Comparison of ENCODE assay signal across 1 cellular context in the genomic region with DNA sequence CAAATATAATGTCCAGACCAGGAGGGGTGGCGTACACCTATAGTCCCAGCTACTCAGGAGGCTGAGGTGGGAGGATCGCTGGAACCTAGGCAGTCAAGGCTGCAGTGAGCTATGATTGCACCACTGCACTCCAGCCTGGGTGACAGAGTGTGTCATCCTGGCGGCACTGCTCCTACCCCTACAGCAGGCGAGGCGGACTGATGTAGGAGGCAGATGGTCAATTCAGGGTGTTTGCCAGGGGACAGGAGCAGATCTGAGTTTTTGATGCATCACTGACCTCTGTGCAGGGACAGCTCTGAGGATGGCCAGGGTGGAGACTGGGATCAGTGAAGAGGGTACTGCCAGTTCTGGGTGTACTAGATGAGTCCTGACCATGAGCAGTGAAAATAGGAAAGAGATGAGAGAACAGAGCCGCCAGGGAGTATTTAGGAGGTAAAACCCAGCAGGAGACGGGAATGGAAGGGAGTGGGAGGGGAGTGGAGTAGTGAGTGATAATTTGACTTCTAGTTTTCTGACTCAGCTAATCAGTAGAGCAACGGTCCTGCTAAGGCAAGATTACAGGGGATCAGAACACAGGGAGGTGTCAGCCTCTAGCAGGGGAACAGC.
TF ChIP-seq lines count a peak whose summit lies in the region.

No MANE protein-coding gene starts in this region.

TF ChIP-seq in K562, 482 proteins besides CTCF, POLR2A, EP300 and RAD21 (continued from another document and continues in another):
- TF ChIP-seq, protein P1, sequence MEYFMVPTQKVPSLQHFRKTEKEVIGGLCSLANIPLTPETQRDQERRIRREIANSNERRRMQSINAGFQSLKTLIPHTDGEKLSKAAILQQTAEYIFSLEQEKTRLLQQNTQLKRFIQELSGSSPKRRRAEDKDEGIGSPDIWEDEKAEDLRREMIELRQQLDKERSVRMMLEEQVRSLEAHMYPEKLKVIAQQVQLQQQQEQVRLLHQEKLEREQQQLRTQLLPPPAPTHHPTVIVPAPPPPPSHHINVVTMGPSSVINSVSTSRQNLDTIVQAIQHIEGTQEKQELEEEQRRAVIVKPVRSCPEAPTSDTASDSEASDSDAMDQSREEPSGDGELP (CRISPR knock-in tag; IDR thresholded peaks at IDR 0.05; ENCODE audit: borderline replicate concordance), result peak; percentile 47; the same call in 1 of the 2 replicates
- TF ChIP-seq FOXM1 (IDR thresholded peaks at IDR 0.05; ENCODE audit: low read depth), result peak; percentile 54; the same call in 1 of the 2 replicates
- no peak for TF ChIP-seq FOXM1 (CRISPR knock-in tag; IDR thresholded peaks at IDR 0.05; ENCODE audit: low read depth)
- TF ChIP-seq ZBTB7A (IDR thresholded peaks at IDR 0.05; ENCODE audit: borderline replicate concordance, control insufficient read depth, low read depth, low read length), result no peak
- peak; percentile 87 for TF ChIP-seq SMARCB1 (IDR thresholded peaks at IDR 0.05; ENCODE audit: insufficient read length, low read depth)
- TF ChIP-seq ZNF134 (CRISPR knock-in tag; conservative IDR thresholded peaks at IDR 0.05), result peak; percentile 51
- TF ChIP-seq, protein P2, sequence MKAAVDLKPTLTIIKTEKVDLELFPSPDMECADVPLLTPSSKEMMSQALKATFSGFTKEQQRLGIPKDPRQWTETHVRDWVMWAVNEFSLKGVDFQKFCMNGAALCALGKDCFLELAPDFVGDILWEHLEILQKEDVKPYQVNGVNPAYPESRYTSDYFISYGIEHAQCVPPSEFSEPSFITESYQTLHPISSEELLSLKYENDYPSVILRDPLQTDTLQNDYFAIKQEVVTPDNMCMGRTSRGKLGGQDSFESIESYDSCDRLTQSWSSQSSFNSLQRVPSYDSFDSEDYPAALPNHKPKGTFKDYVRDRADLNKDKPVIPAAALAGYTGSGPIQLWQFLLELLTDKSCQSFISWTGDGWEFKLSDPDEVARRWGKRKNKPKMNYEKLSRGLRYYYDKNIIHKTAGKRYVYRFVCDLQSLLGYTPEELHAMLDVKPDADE (conservative IDR thresholded peaks at IDR 0.05; ENCODE audit: control insufficient read depth, low read depth, low read length), result no peak
- TF ChIP-seq BRD9 (IDR thresholded peaks at IDR 0.05; ENCODE audit: low read depth, partially characterized antibody), result peak; percentile 19
- TF ChIP-seq, protein P3, sequence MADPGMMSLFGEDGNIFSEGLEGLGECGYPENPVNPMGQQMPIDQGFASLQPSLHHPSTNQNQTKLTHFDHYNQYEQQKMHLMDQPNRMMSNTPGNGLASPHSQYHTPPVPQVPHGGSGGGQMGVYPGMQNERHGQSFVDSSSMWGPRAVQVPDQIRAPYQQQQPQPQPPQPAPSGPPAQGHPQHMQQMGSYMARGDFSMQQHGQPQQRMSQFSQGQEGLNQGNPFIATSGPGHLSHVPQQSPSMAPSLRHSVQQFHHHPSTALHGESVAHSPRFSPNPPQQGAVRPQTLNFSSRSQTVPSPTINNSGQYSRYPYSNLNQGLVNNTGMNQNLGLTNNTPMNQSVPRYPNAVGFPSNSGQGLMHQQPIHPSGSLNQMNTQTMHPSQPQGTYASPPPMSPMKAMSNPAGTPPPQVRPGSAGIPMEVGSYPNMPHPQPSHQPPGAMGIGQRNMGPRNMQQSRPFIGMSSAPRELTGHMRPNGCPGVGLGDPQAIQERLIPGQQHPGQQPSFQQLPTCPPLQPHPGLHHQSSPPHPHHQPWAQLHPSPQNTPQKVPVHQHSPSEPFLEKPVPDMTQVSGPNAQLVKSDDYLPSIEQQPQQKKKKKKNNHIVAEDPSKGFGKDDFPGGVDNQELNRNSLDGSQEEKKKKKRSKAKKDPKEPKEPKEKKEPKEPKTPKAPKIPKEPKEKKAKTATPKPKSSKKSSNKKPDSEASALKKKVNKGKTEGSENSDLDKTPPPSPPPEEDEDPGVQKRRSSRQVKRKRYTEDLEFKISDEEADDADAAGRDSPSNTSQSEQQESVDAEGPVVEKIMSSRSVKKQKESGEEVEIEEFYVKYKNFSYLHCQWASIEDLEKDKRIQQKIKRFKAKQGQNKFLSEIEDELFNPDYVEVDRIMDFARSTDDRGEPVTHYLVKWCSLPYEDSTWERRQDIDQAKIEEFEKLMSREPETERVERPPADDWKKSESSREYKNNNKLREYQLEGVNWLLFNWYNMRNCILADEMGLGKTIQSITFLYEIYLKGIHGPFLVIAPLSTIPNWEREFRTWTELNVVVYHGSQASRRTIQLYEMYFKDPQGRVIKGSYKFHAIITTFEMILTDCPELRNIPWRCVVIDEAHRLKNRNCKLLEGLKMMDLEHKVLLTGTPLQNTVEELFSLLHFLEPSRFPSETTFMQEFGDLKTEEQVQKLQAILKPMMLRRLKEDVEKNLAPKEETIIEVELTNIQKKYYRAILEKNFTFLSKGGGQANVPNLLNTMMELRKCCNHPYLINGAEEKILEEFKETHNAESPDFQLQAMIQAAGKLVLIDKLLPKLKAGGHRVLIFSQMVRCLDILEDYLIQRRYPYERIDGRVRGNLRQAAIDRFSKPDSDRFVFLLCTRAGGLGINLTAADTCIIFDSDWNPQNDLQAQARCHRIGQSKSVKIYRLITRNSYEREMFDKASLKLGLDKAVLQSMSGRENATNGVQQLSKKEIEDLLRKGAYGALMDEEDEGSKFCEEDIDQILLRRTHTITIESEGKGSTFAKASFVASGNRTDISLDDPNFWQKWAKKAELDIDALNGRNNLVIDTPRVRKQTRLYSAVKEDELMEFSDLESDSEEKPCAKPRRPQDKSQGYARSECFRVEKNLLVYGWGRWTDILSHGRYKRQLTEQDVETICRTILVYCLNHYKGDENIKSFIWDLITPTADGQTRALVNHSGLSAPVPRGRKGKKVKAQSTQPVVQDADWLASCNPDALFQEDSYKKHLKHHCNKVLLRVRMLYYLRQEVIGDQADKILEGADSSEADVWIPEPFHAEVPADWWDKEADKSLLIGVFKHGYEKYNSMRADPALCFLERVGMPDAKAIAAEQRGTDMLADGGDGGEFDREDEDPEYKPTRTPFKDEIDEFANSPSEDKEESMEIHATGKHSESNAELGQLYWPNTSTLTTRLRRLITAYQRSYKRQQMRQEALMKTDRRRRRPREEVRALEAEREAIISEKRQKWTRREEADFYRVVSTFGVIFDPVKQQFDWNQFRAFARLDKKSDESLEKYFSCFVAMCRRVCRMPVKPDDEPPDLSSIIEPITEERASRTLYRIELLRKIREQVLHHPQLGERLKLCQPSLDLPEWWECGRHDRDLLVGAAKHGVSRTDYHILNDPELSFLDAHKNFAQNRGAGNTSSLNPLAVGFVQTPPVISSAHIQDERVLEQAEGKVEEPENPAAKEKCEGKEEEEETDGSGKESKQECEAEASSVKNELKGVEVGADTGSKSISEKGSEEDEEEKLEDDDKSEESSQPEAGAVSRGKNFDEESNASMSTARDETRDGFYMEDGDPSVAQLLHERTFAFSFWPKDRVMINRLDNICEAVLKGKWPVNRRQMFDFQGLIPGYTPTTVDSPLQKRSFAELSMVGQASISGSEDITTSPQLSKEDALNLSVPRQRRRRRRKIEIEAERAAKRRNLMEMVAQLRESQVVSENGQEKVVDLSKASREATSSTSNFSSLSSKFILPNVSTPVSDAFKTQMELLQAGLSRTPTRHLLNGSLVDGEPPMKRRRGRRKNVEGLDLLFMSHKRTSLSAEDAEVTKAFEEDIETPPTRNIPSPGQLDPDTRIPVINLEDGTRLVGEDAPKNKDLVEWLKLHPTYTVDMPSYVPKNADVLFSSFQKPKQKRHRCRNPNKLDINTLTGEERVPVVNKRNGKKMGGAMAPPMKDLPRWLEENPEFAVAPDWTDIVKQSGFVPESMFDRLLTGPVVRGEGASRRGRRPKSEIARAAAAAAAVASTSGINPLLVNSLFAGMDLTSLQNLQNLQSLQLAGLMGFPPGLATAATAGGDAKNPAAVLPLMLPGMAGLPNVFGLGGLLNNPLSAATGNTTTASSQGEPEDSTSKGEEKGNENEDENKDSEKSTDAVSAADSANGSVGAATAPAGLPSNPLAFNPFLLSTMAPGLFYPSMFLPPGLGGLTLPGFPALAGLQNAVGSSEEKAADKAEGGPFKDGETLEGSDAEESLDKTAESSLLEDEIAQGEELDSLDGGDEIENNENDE (IDR thresholded peaks at IDR 0.05; ENCODE audit: low read depth, low read length), result no peak
- TF ChIP-seq, protein P4, sequence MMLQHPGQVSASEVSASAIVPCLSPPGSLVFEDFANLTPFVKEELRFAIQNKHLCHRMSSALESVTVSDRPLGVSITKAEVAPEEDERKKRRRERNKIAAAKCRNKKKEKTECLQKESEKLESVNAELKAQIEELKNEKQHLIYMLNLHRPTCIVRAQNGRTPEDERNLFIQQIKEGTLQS (IDR thresholded peaks at IDR 0.05), result peak; percentile 53
- TF ChIP-seq, protein P4 (CRISPR knock-in tag; conservative IDR thresholded peaks at IDR 0.05), result no peak
- no peak for TF ChIP-seq SAFB (IDR thresholded peaks at IDR 0.05; ENCODE audit: borderline replicate concordance, low read depth, low read length)
- no peak for TF ChIP-seq ZNF57 (CRISPR knock-in tag; IDR thresholded peaks at IDR 0.05)
- TF ChIP-seq ZNF699 (CRISPR knock-in tag; IDR thresholded peaks at IDR 0.05; ENCODE audit: insufficient replicate concordance), result no peak
- peak; percentile 74; the same call in 1 of the 2 replicates for TF ChIP-seq MAFK (IDR thresholded peaks at IDR 0.05; ENCODE audit: low read length)
- TF ChIP-seq PRMT5 (CRISPR knock-in tag; IDR thresholded peaks at IDR 0.05), result no peak
- TF ChIP-seq ZNF398 (CRISPR knock-in tag; IDR thresholded peaks at IDR 0.05), result no peak
- no peak for TF ChIP-seq SMAD3 (CRISPR knock-in tag; conservative IDR thresholded peaks at IDR 0.05)
- TF ChIP-seq C11orf30 (IDR thresholded peaks at IDR 0.05; ENCODE audit: low read depth), result peak; percentile 95
- no peak for TF ChIP-seq CREB5 (CRISPR knock-in tag; IDR thresholded peaks at IDR 0.05)
- no peak for TF ChIP-seq NUFIP1 (IDR thresholded peaks at IDR 0.05; ENCODE audit: partially characterized antibody)
- no peak for TF ChIP-seq PTBP1 (IDR thresholded peaks at IDR 0.05; ENCODE audit: low read depth, low read length)
- peak; percentile 27 for TF ChIP-seq PHF20 (IDR thresholded peaks at IDR 0.05; ENCODE audit: partially characterized antibody)
- TF ChIP-seq PHF21A (IDR thresholded peaks at IDR 0.05; ENCODE audit: borderline replicate concordance, low read depth), result peak; percentile 55; the same call in 1 of the 2 replicates
- peak; percentile 41; the same call in 1 of the 2 replicates for TF ChIP-seq TRIM28 (IDR thresholded peaks at IDR 0.05)
- peak; percentile 68 for TF ChIP-seq HDGF (IDR thresholded peaks at IDR 0.05)
- no peak for TF ChIP-seq THRAP3 (IDR thresholded peaks at IDR 0.05; ENCODE audit: borderline replicate concordance)
- TF ChIP-seq HNRNPLL (IDR thresholded peaks at IDR 0.05; ENCODE audit: low read depth, low read length, poor library complexity, severe bottlenecking), result no peak
- peak; percentile 45; the same call in 1 of the 2 replicates for TF ChIP-seq GATA2 (CRISPR knock-in tag; IDR thresholded peaks at IDR 0.05)
- TF ChIP-seq, protein P5, sequence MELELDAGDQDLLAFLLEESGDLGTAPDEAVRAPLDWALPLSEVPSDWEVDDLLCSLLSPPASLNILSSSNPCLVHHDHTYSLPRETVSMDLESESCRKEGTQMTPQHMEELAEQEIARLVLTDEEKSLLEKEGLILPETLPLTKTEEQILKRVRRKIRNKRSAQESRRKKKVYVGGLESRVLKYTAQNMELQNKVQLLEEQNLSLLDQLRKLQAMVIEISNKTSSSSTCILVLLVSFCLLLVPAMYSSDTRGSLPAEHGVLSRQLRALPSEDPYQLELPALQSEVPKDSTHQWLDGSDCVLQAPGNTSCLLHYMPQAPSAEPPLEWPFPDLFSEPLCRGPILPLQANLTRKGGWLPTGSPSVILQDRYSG (tag; conservative IDR thresholded peaks at IDR 0.05; ENCODE audit: low read depth), result 0 out of 2 replicates have a peak, but pooled peaks have one; percentile 16
- TF ChIP-seq ZC3H4 (CRISPR knock-in tag; IDR thresholded peaks at IDR 0.05; ENCODE audit: borderline replicate concordance), result peak; percentile 3; the same call in 1 of the 2 replicates
- TF ChIP-seq FOXK2 (conservative IDR thresholded peaks at IDR 0.05 in 1 of 2, IDR thresholded peaks at IDR 0.05 in 1 of 2; ENCODE audit: low read depth in 2 of 2), result no peak
- 0 out of 2 replicates have a peak, but pooled peaks have one; percentile 31 for TF ChIP-seq HLTF (IDR thresholded peaks at IDR 0.05)
- TF ChIP-seq EP400 (IDR thresholded peaks at IDR 0.05), result peak; percentile 40; the same call in 1 of the 2 replicates
- no peak for TF ChIP-seq SP2 (IDR thresholded peaks at IDR 0.05; ENCODE audit: extremely low read depth, low read depth, low read length, poor library complexity, severe bottlenecking)
- no peak for TF ChIP-seq NCOA4 (IDR thresholded peaks at IDR 0.05; ENCODE audit: partially characterized antibody)
